20 cellular contexts compared by ENCODE assay signal in the genomic region with DNA sequence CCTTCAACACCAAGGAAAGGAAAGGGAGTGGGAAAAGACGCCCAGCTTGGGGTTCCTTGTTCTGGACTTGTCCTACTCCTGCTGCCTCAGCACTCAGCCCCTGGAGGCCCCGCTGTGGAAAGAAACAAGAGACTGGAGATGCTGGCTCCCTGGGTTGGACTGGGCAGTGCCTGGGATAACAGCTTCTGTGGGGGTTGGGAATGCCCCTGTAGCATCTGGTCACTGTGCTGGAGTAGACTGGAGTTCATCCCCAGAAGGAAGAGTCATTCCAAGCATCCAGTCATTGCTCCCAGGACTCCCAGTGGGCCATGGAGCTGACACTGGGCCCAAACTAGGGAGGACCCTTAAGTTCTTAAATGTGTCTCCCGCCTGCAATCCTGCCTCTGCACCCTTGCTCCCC.
DNase-seq lines count a peak whose midpoint lies in the region; ATAC-seq and TF ChIP-seq lines count a peak whose summit lies in the region.
"Had no signal": no experiment of that assay in that cellular context is flagged by ENCODE, and none has a peak within 500 bp of the region (broad histone marks: within the 10 kb centered on the region; RNA-seq: fewer than 3 reads in every experiment).

No MANE protein-coding gene starts in this region.

- H3K9ac ChIP-seq in skeletal muscle satellite cell (ENCODE audit: low read depth, low read length): peak overlapping the region; percentile 79
- H3K9ac ChIP-seq: SK-N-SH had no signal

- peaks cover 6% of the 10 kb centered on the region for H3K4me1 Mint-ChIP-seq in stimulated activated memory B cell treated with anti-CD40 and anti-IgM and Interleukin-4, amounts not matched to agents 10 μg/mL and 1 μg/mL and 100 μg/mL, for 72 hours

- peak overlapping the region; percentile 48 for H3K4me2 ChIP-seq in skeletal muscle satellite cell (ENCODE audit: low read length)
- H3K4me2 ChIP-seq: SK-N-SH, smooth muscle cell had no signal

- TF ChIP-seq POLR2A in lower leg skin (IDR thresholded peaks at IDR 0.05): no peak

- no peaks in the 10 kb centered on the region for H3K36me3 ChIP-seq in muscle layer of duodenum (ENCODE audit: control insufficient read depth in 1 of 2, insufficient read depth in 2 of 2, low read length in 2 of 2)
- no peaks in the 10 kb centered on the region for H3K36me3 ChIP-seq in skeletal muscle satellite cell (ENCODE audit: insufficient read depth, low read length)

- TF ChIP-seq CTCF in lower leg skin (IDR thresholded peaks at IDR 0.05): no peak

- ATAC-seq in right cardiac atrium (no peak), Right ventricle myocardium superior (ENCODE audit: poor library complexity) (no peak)
- no peak for ATAC-seq in stimulated activated memory B cell treated with anti-CD40 and anti-IgM and Interleukin-4, amounts not matched to agents 10 μg/mL and 1 μg/mL and 100 μg/mL, for 72 hours
- ATAC-seq: activated CD4-positive, CD25-positive, alpha-beta regulatory T cell treated with anti-CD3 and anti-CD28 coated beads, Interleukin-2, amount 50 U/mL, for 24 hours; effector memory CD8-positive, alpha-beta T cell had no signal

- H3K27ac ChIP-seq in right cardiac atrium (ENCODE audit: low read length): peak overlapping the region; percentile 19
- H3K27ac ChIP-seq in muscle layer of duodenum (ENCODE audit: low read length): peak overlapping the region; percentile 98

- no peaks in the 10 kb centered on the region for H3K27me3 ChIP-seq in right cardiac atrium (ENCODE audit: control insufficient read depth, insufficient read depth)
- H3K27me3 ChIP-seq in muscle layer of duodenum (ENCODE audit: low read depth, low read length): no peaks in the 10 kb centered on the region
- H3K27me3 ChIP-seq in skeletal muscle satellite cell (ENCODE audit: control insufficient read depth, insufficient read depth, low read length): no peaks in the 10 kb centered on the region

- H3K4me3 Mint-ChIP-seq in stimulated activated memory B cell treated with anti-CD40 and anti-IgM and Interleukin-4, amounts not matched to agents 10 μg/mL and 1 μg/mL and 100 μg/mL, for 72 hours: no peak overlapping the region
- H3K4me3 Mint-ChIP-seq: effector memory CD8-positive, alpha-beta T cell had no signal

- H3K27me3 Mint-ChIP-seq in stimulated activated memory B cell treated with anti-CD40 and anti-IgM and Interleukin-4, amounts not matched to agents 10 μg/mL and 1 μg/mL and 100 μg/mL, for 72 hours: peaks cover 45% of the 10 kb centered on the region

- H3K9me3 Mint-ChIP-seq in stimulated activated memory B cell treated with anti-CD40 and anti-IgM and Interleukin-4, amounts not matched to agents 10 μg/mL and 1 μg/mL and 100 μg/mL, for 72 hours: no peaks in the 10 kb centered on the region
- H3K9me3 Mint-ChIP-seq: effector memory CD8-positive, alpha-beta T cell had no signal

- no peak overlapping the region for H3K27ac Mint-ChIP-seq in stimulated activated memory B cell treated with anti-CD40 and anti-IgM and Interleukin-4, amounts not matched to agents 10 μg/mL and 1 μg/mL and 100 μg/mL, for 72 hours
- H3K27ac Mint-ChIP-seq: effector memory CD8-positive, alpha-beta T cell had no signal

- H3K36me3 Mint-ChIP-seq in stimulated activated memory B cell treated with anti-CD40 and anti-IgM and Interleukin-4, amounts not matched to agents 10 μg/mL and 1 μg/mL and 100 μg/mL, for 72 hours: no peaks in the 10 kb centered on the region

- H3K9me3 ChIP-seq in right cardiac atrium (ENCODE audit: control insufficient read depth, low read length) (no peaks in the 10 kb centered on the region), muscle layer of duodenum (ENCODE audit: control insufficient read depth in 1 of 2, low read length in 2 of 2) (no peaks in the 10 kb centered on the region), skeletal muscle satellite cell (replicated peaks; ENCODE audit: low read length) (no peaks in the 10 kb centered on the region)
- H3K9me3 ChIP-seq: SK-N-SH had no signal

- intact Hi-C loops in right cardiac atrium (cut with DNase I) (loop anchor here in 1 of 4 donors (5.0 kb wide), 1 partner anchor 44 kb away; no protein-coding TSS in a partner anchor), Right ventricle myocardium superior (cut with DNase I) (no loop called here), lower leg skin (cut with DNase I; ENCODE audit: low total_unique reads) (no loop called here)

- no peak overlapping the region for H3K4me3 ChIP-seq in right cardiac atrium (ENCODE audit: low read length)
- H3K4me3 ChIP-seq in muscle layer of duodenum (ENCODE audit: low read depth in 1 of 2, low read length in 2 of 2): no peak overlapping the region
- peak overlapping the region; percentile 6 for H3K4me3 ChIP-seq in skeletal muscle satellite cell (ENCODE audit: low read length)
- H3K4me3 ChIP-seq in lower leg skin (ENCODE audit: low read depth, poor library complexity, severe bottlenecking): no peak overlapping the region
- H3K4me3 ChIP-seq: smooth muscle cell had no signal

- DNase-seq in right cardiac atrium: peak in 1 of 3 donors; percentile 41
- no peak for DNase-seq in Right ventricle myocardium superior
- no peak for DNase-seq in NCI-H524 treated with DMSO at 0.1 percent for 48 hours (lab: John Stamatoyannopoulos, UW)
- no peak for DNase-seq in activated naive CD4-positive, alpha-beta T cell treated with Interleukin-2 at 50 U/mL for 16 hours
- DNase-seq in lower leg skin (ENCODE audit: low spot score in 2 of 2): no peak
- DNase-seq: ACHN; cerebellar nuclear complex; effector memory CD8-positive, alpha-beta T cell; hypothalamus; midbrain; NCI-H1436; occipital lobe; SK-N-SH; stimulated activated CD4-positive, alpha-beta T cell treated with anti-CD3 and anti-CD28 coated beads, Interleukin-4, amount 100 ng/mL, for 4 hours; T-helper 9 cell had no signal

- 93% methylated on average over 3 of the region's 3 CpGs for WGBS in right cardiac atrium
- WGBS in lower leg skin, 2 donors: 84 to 88% methylated on average over 3 of the region's 3 CpGs

- H3K4me1 ChIP-seq in right cardiac atrium (ENCODE audit: control insufficient read depth, insufficient read depth, low read length): peaks cover 38% of the 10 kb centered on the region
- peaks cover 26 to 37% of the 10 kb centered on the region in 2 donors for H3K4me1 ChIP-seq in muscle layer of duodenum (ENCODE audit: control insufficient read depth in 1 of 2, insufficient read depth in 2 of 2, low read length in 2 of 2)
- H3K4me1 ChIP-seq in skeletal muscle satellite cell (ENCODE audit: control insufficient read depth, insufficient read depth, low read length): peaks cover 74% of the 10 kb centered on the region
